In genomic region chr3:8532251-8532831, GRCh38 we compare ENCODE assay signal across 15 cellular contexts. TPM values are rescaled to one million over a fixed set of nuclear protein-coding genes. Genes with fewer than 3 reads are reported as not detected.
DNase-seq lines count a peak whose midpoint lies in the region; ATAC-seq and TF ChIP-seq lines count a peak whose summit lies in the region.
"Had no signal": no experiment of that assay in that cellular context is flagged by ENCODE, and none has a peak within 500 bp of the region (broad histone marks: within the 10 kb centered on the region; RNA-seq: fewer than 3 reads in every experiment).

No MANE protein-coding gene starts in this region.

- H3K14ac ChIP-seq in IMR-90 (replicated peaks; ENCODE audit: low read depth, low read length) = peak overlapping the region; percentile 92

- H3K9me3 ChIP-seq in IMR-90 (ENCODE audit: control insufficient read depth, insufficient read depth, low read length) (no peaks in the 10 kb centered on the region), mucosa of descending colon (no peaks in the 10 kb centered on the region), vagina (no peaks in the 10 kb centered on the region), hepatocyte (ENCODE audit: low read depth) (no peaks in the 10 kb centered on the region), prostate gland (no peaks in the 10 kb centered on the region)

- intact Hi-C loops in IMR-90 (cut with micrococcal nuclease) = loop anchor here (10.0 kb wide), 1 partner anchor 88 kb away; no protein-coding TSS in a partner anchor
- intact Hi-C loops in mucosa of descending colon (cut with DNase I, micrococcal nuclease) = no loop called here
- intact Hi-C loops in vagina (cut with DNase I) = no loop called here
- intact Hi-C loops in prostate gland (cut with DNase I) = no loop called here

- ATAC-seq in IMR-90 (ENCODE audit: low read depth) (peak; percentile 62), mucosa of descending colon (peak; percentile 34), GM21423 (IDR thresholded peaks at IDR 0.05; ENCODE audit: unreplicated experiment) (no peak)
- ATAC-seq: GM12878; naive thymus-derived CD8-positive, alpha-beta T cell; stimulated activated memory B cell treated with anti-CD40 and anti-IgM and Interleukin-4, amounts not matched to agents 10 μg/mL and 1 μg/mL and 100 μg/mL, for 72 hours had no signal

- H3K27me3 ChIP-seq in IMR-90 (ENCODE audit: control insufficient read depth, insufficient read depth, low read length) = no peaks in the 10 kb centered on the region
- H3K27me3 ChIP-seq in vagina = no peaks in the 10 kb centered on the region
- H3K27me3 ChIP-seq in hepatocyte = no peaks in the 10 kb centered on the region
- no peaks in the 10 kb centered on the region for H3K27me3 ChIP-seq in prostate gland (replicated peaks; ENCODE audit: insufficient read depth)

- DNase-seq in IMR-90 = peak; percentile 71
- peak; percentile 19 for DNase-seq in epithelial cell of esophagus (ENCODE audit: low read depth)
- DNase-seq in mucosa of descending colon = no peak
- DNase-seq in vagina (ENCODE audit: extremely low spot score in 2 of 2) = no peak
- no peak for DNase-seq in hepatocyte (ENCODE audit: low spot score)
- no peak for DNase-seq in prostate gland (ENCODE audit: low spot score)
- DNase-seq: amniotic stem cell; DMS 273 treated with DMSO at 0.1 percent for 48 hours; naive thymus-derived CD8-positive, alpha-beta T cell; NCI-H510A; stimulated activated CD4-positive, alpha-beta T cell treated with anti-CD3 and anti-CD28 coated beads, Interleukin-2, amount 100 ng/mL, for 24 hours had no signal

- dilution Hi-C loops in IMR-90 (cut with HindIII; ENCODE audit: low sequenced_read_pairs, unreplicated experiment) = no loop called here

- TF ChIP-seq CTCF in IMR-90 (conservative IDR thresholded peaks at IDR 0.05; ENCODE audit: low read depth, low read length) (no peak), epithelial cell of esophagus (IDR thresholded peaks at IDR 0.05; ENCODE audit: insufficient read depth, low read depth, low read length, missing control alignments) (no peak), mucosa of descending colon (IDR thresholded peaks at IDR 0.05) (no peak), vagina (IDR thresholded peaks at IDR 0.05) (no peak), hepatocyte (IDR thresholded peaks at IDR 0.05; ENCODE audit: poor library complexity) (no peak), prostate gland (IDR thresholded peaks at IDR 0.05) (no peak)

- H2AFZ ChIP-seq in IMR-90 (replicated peaks; ENCODE audit: low read length, poor library complexity) (peak overlapping the region; percentile 76), hepatocyte (no peak overlapping the region)

- TF ChIP-seq POLR2A in IMR-90 (IDR thresholded peaks at IDR 0.05; ENCODE audit: low read depth, low read length) (no peak), vagina (IDR thresholded peaks at IDR 0.05) (no peak), prostate gland (IDR thresholded peaks at IDR 0.05) (no peak)

- H2AK9ac ChIP-seq in IMR-90 (replicated peaks; ENCODE audit: low read depth, low read length, poor library complexity) = peak overlapping the region; percentile 65

- H3K36me3 ChIP-seq in IMR-90 (ENCODE audit: control insufficient read depth, insufficient read depth, low read length) (peaks cover 6% of the 10 kb centered on the region; the same call in 1 of the 2 replicates), mucosa of descending colon (ENCODE audit: low read depth) (no peaks in the 10 kb centered on the region), vagina (peaks cover 0 to 7% of the 10 kb centered on the region in 2 donors), hepatocyte (replicated peaks; ENCODE audit: insufficient read depth, low read depth) (no peaks in the 10 kb centered on the region), prostate gland (no peaks in the 10 kb centered on the region)

- peaks cover 13% of the 10 kb centered on the region for H3K79me2 ChIP-seq in hepatocyte

- H2BK120ac ChIP-seq in IMR-90 (ENCODE audit: low read depth, low read length) = peak overlapping the region; percentile 85

- peak overlapping the region; percentile 98 for H3K4ac ChIP-seq in IMR-90 (ENCODE audit: low read depth, low read length)

- peak overlapping the region; percentile 97 for H4K91ac ChIP-seq in IMR-90 (ENCODE audit: insufficient read depth, low read depth, low read length)

- no peaks in the 10 kb centered on the region for H3K9me2 ChIP-seq in hepatocyte (replicated peaks; ENCODE audit: insufficient read depth)

- peaks cover 0 to 29% of the 10 kb centered on the region in 2 experiments; a peak in 3 of 4 replicates for H3K79me1 ChIP-seq in IMR-90 (ENCODE audit: low read depth in 1 of 2, low read length in 2 of 2)

- H3K23ac ChIP-seq in IMR-90 (ENCODE audit: low read depth, low read length) = peak overlapping the region; percentile 90

- no TSS peak for BruUV-seq in IMR-90 (replicated peaks; lab: Mats Ljungman, UMichigan)

- H4K8ac ChIP-seq in IMR-90 (ENCODE audit: low read depth in 2 of 2, low read length in 2 of 2) = peak overlapping the region; percentile 39 to 83

- H2BK20ac ChIP-seq in IMR-90 (ENCODE audit: low read depth, low read length) = peak overlapping the region; percentile 97

- H3K4me3 ChIP-seq in IMR-90 (ENCODE audit: insufficient read depth, low read depth, low read length) (no peak overlapping the region), epithelial cell of esophagus (ENCODE audit: low read length) (no peak overlapping the region), mucosa of descending colon (no peak overlapping the region), vagina (no peak overlapping the region), hepatocyte (no peak overlapping the region), prostate gland (no peak overlapping the region)
- H3K4me3 ChIP-seq: GM12878 had no signal

- CTCF ChIA-PET in IMR-90 (lab: Yijun Ruan, JAX) = no interaction called here

- H3K9ac ChIP-seq in IMR-90 (ENCODE audit: low read depth, low read length) = peak overlapping the region; percentile 15; the same call in 1 of the 2 replicates

- POLR2A ChIA-PET in IMR-90 (lab: Charles Lee; ENCODE audit: unreplicated experiment) = interaction anchor here (0.6 kb wide), 1 partner anchor 9 kb away, joined by 3 read pairs; no protein-coding TSS in a partner anchor

- peak overlapping the region; percentile 19 for H3K4me2 ChIP-seq in IMR-90 (ENCODE audit: low read depth, low read length)
- no peak overlapping the region for H3K4me2 ChIP-seq in hepatocyte

- peak overlapping the region; percentile 71 for H4K5ac ChIP-seq in IMR-90 (ENCODE audit: low read depth, low read length)

- no CpG with 5 or more reads among the region's 7 CpGs for WGBS in IMR-90 (ENCODE audit: extremely low coverage in 2 of 2, insufficient read length in 1 of 2), 2 experiments
- 82% methylated on average over 7 of the region's 7 CpGs for WGBS in hepatocyte (ENCODE audit: low lambda C conversion rate, missing lambda C conversion rate)
- 60% methylated on average over 7 of the region's 7 CpGs for WGBS in prostate gland

- H2AK5ac ChIP-seq in IMR-90 (ENCODE audit: low read depth, low read length) = peak overlapping the region; percentile 86

- peak overlapping the region; percentile 21 for H2BK5ac ChIP-seq in IMR-90 (ENCODE audit: low read depth, low read length, poor library complexity, severe bottlenecking)

- H3K27ac ChIP-seq in IMR-90 (ENCODE audit: insufficient read depth, low read length) = peak overlapping the region; percentile 72
- H3K27ac ChIP-seq in vagina = peak overlapping the region; percentile 63
- H3K27ac ChIP-seq in hepatocyte = no peak overlapping the region
- H3K27ac ChIP-seq in prostate gland = no peak overlapping the region
- H3K27ac ChIP-seq: VCaP had no signal

- H4K20me1 ChIP-seq in IMR-90 (ENCODE audit: insufficient read depth, low read length) (no peaks in the 10 kb centered on the region), hepatocyte (ENCODE audit: insufficient read depth, poor library complexity, severe bottlenecking) (no peaks in the 10 kb centered on the region)

- H3K9me1 ChIP-seq in IMR-90 (ENCODE audit: insufficient read depth, low read length) = peaks cover 38% of the 10 kb centered on the region

- no peak for TF ChIP-seq RAD21 in IMR-90 (IDR thresholded peaks at IDR 0.05; ENCODE audit: low read length)

- peak overlapping the region; percentile 38; the same call in 2 of the 3 replicates for H2BK15ac ChIP-seq in IMR-90 (ENCODE audit: low read depth, low read length)

- peak overlapping the region; percentile 68 for H3K18ac ChIP-seq in IMR-90 (ENCODE audit: low read depth, low read length)

- in situ Hi-C loops in IMR-90 (cut with MboI; ENCODE audit: low sequenced_read_pairs) = no loop called here

- peak overlapping the region; percentile 76; the same call in 1 of the 2 replicates for H3K56ac ChIP-seq in IMR-90 (ENCODE audit: extremely low read depth, insufficient read depth, low read length)

- peaks cover 40% of the 10 kb centered on the region for H3K4me1 ChIP-seq in IMR-90 (ENCODE audit: control insufficient read depth, insufficient read depth, low read length)
- no peaks in the 10 kb centered on the region for H3K4me1 ChIP-seq in mucosa of descending colon (ENCODE audit: low read depth)
- peaks cover 56% of the 10 kb centered on the region for H3K4me1 ChIP-seq in vagina
- peaks cover 35% of the 10 kb centered on the region for H3K4me1 ChIP-seq in hepatocyte (ENCODE audit: insufficient read depth)
- H3K4me1 ChIP-seq in prostate gland (replicated peaks) = no peaks in the 10 kb centered on the region

TF ChIP-seq in IMR-90, 13 proteins besides CTCF, POLR2A, EP300 and RAD21:
- TF ChIP-seq RFX5 (IDR thresholded peaks at IDR 0.05; ENCODE audit: low read depth, low read length) (no peak), CEBPB (IDR thresholded peaks at IDR 0.05; ENCODE audit: low read depth, low read length) (0 out of 2 replicates have a peak, but pooled peaks have one; percentile 27), MAZ (IDR thresholded peaks at IDR 0.05; ENCODE audit: borderline replicate concordance, low read depth, low read length) (0 out of 2 replicates have a peak, but pooled peaks have one; percentile 18)

RNA-seq across cellular contexts. Expression of gene LMCD1, which starts 30.7 kb away (rescaled TPM):
- total RNA-seq in IMR-90 (2012; rRNA removed) (33.6 and 50.0 TPM in 2 replicates), mucosa of descending colon (1 to 10 TPM; 5.1 to 9.7 (median 7.2) TPM), vagina (78.3 TPM), hepatocyte (185 and 195 TPM in 2 replicates), prostate gland (100 to 1,000 TPM in 1 of 2 donors, 10 to 100 TPM in 1; 73.0 to 144 TPM)
- polyA plus RNA-seq in IMR-90 (2012; rRNA removed) (43.1 and 53.8 TPM in 2 replicates), hepatocyte (325 and 347 TPM in 2 replicates)
- polyA plus RNA-seq in IMR-90 (2012; cell fraction: cytosol; rRNA removed) = 47.4 and 70.5 TPM in 2 replicates
- 28.7 and 43.9 TPM in 2 replicates for polyA plus RNA-seq in IMR-90 (2012; cell fraction: nucleus; rRNA removed; ENCODE audit: low replicate concordance)
- total RNA-seq: naive thymus-derived CD8-positive, alpha-beta T cell had no signal

Comparison
In these comparisons a context has a peak if more than half of its experiments do, and no peak if none do; other contexts are left out.
1. DNase-seq: peak in IMR-90 (single experiment) and epithelial cell of esophagus (single experiment); none in mucosa of descending colon (0 of 3), vagina (0 of 2), hepatocyte (single experiment) and prostate gland (single experiment).
2. H3K27ac ChIP-seq: peak in IMR-90 (single experiment) and vagina (single experiment); none in hepatocyte (single experiment) and prostate gland (0 of 2).